Comparison of ENCODE assay signal across 11 cellular contexts in genomic region chr12:124700810-124701594, GRCh38.
DNase-seq lines count a peak whose midpoint lies in the region; ATAC-seq and TF ChIP-seq lines count a peak whose summit lies in the region.
"Had no signal": no experiment of that assay in that cellular context is flagged by ENCODE, and none has a peak within 500 bp of the region (broad histone marks: within the 10 kb centered on the region; RNA-seq: fewer than 3 reads in every experiment).

No MANE protein-coding gene starts in this region.

- H2AFZ ChIP-seq in neuronal stem cell (ENCODE audit: low read length), result no peak overlapping the region

- H3K36me3 ChIP-seq in neuronal stem cell (replicated peaks in 1 of 2; ENCODE audit: control insufficient read depth in 2 of 2, insufficient read depth in 2 of 2, low read length in 2 of 2), result no peaks in the 10 kb centered on the region
- H3K36me3 ChIP-seq in SJCRH30, result no peaks in the 10 kb centered on the region

- H3K27ac ChIP-seq in foreskin keratinocyte (no peak overlapping the region), neuronal stem cell (replicated peaks; ENCODE audit: low read length) (no peak overlapping the region), SJCRH30 (no peak overlapping the region)

- H3K23ac ChIP-seq in neuronal stem cell (ENCODE audit: low read depth, low read length, poor library complexity), result no peak overlapping the region

- no peak overlapping the region for H3K4ac ChIP-seq in neuronal stem cell (ENCODE audit: low read length)

- no peaks in the 10 kb centered on the region for H3K79me1 ChIP-seq in neuronal stem cell (ENCODE audit: low read depth, low read length)

- no peak overlapping the region for H3K14ac ChIP-seq in neuronal stem cell (ENCODE audit: low read length)

- H3K4me3 ChIP-seq in neuronal stem cell (ENCODE audit: low read length in 2 of 2) (no peak overlapping the region), SJCRH30 (no peak overlapping the region)

- H3K9me3 ChIP-seq in neuronal stem cell (replicated peaks in 1 of 2; ENCODE audit: control insufficient read depth in 2 of 2, insufficient read depth in 1 of 2, low read depth in 1 of 2, low read length in 2 of 2) (peaks cover 0 to 7% of the 10 kb centered on the region in 2 donors), SJCRH30 (replicated peaks) (no peaks in the 10 kb centered on the region)

- intact Hi-C loops in Right ventricle myocardium inferior (cut with DNase I), result no loop called here
- intact Hi-C loops in cardiac septum (cut with DNase I), result no loop called here

- no peak overlapping the region for H4K91ac ChIP-seq in neuronal stem cell (ENCODE audit: low read depth, low read length, poor library complexity)

- no CpG with 5 or more reads among the region's 17 CpGs for WGBS in neuronal stem cell (ENCODE audit: extremely low coverage in 2 of 2, insufficient read length in 2 of 2, insufficient replicate concordance in 1 of 2), 2 donors

- peaks cover 3% of the 10 kb centered on the region for H3K27me3 ChIP-seq in foreskin keratinocyte
- H3K27me3 ChIP-seq in neuronal stem cell (ENCODE audit: control insufficient read depth in 3 of 3, insufficient read depth in 3 of 3, low read depth in 1 of 3, low read length in 3 of 3), result peaks cover 0 to 18% (median 0%) of the 10 kb centered on the region in 3 experiments
- H3K27me3 ChIP-seq in SJCRH30, result no peaks in the 10 kb centered on the region

- H3K4me1 ChIP-seq in foreskin keratinocyte (peaks cover 6% of the 10 kb centered on the region), neuronal stem cell (ENCODE audit: control insufficient read depth in 2 of 2, insufficient read depth in 1 of 2, low read depth in 1 of 2, low read length in 2 of 2) (peaks cover 6 to 14% of the 10 kb centered on the region in 2 donors), SJCRH30 (peaks cover 45% of the 10 kb centered on the region)

- peak overlapping the region; percentile 61 for H2BK15ac ChIP-seq in neuronal stem cell (ENCODE audit: low read length)

- peak overlapping the region; percentile 42 for H2AK5ac ChIP-seq in neuronal stem cell (ENCODE audit: low read depth, low read length)

- H3K18ac ChIP-seq in neuronal stem cell (ENCODE audit: low read length), result peak overlapping the region; percentile 79

- TF ChIP-seq CTCF in foreskin keratinocyte (conservative IDR thresholded peaks at IDR 0.05), result no peak

- H4K8ac ChIP-seq in neuronal stem cell (ENCODE audit: low read depth, low read length), result no peak overlapping the region

- DNase-seq in Right ventricle myocardium inferior (ENCODE audit: missing footprints), result peak; percentile 75
- no peak for DNase-seq in cardiac septum (ENCODE audit: low spot score)
- peak in 1 of 2 donors; percentile 59 for DNase-seq in foreskin keratinocyte
- no peak for DNase-seq in neuronal stem cell (ENCODE audit: low spot score)
- DNase-seq in MV-4-11 (lab: John Stamatoyannopoulos, UW), result no peak
- no peak for DNase-seq in SJCRH30
- no peak for DNase-seq in DMS 273 treated with DMSO at 0.1 percent for 48 hours (lab: John Stamatoyannopoulos, UW)
- DNase-seq: activated T-cell treated with anti-CD3 and anti-CD28 coated beads, Interleukin-2, amount 50 U/mL, for 48 hours; NCI-H69; stimulated activated CD4-positive, alpha-beta T cell treated with anti-CD3 and anti-CD28 coated beads, Interleukin-1b, Interleukin-23, amount 100 ng/mL, for 48 hours had no signal

- no peak overlapping the region for H3K4me2 ChIP-seq in neuronal stem cell (ENCODE audit: insufficient read depth, low read length, poor library complexity, severe bottlenecking)

- H2BK120ac ChIP-seq in neuronal stem cell (ENCODE audit: low read depth, low read length), result no peak overlapping the region

- no peak overlapping the region for H2BK12ac ChIP-seq in neuronal stem cell (ENCODE audit: low read length)

- ATAC-seq in Right ventricle myocardium inferior, result peak; percentile 53
- peak; percentile 47 for ATAC-seq in foreskin keratinocyte
- no peak for ATAC-seq in GM21619 (IDR thresholded peaks at IDR 0.05; ENCODE audit: unreplicated experiment)

- peak overlapping the region; percentile 33 for H2BK5ac ChIP-seq in neuronal stem cell (ENCODE audit: low read length)

- H3K9ac ChIP-seq in neuronal stem cell (ENCODE audit: low read depth, low read length, poor library complexity), result peak overlapping the region; percentile 45
